22 cellular contexts compared by ENCODE assay signal in genomic region chr11:18794956-18795355, GRCh38.
"Had no signal": no experiment of that assay in that cellular context is flagged by ENCODE, and none has a peak within 500 bp of the region (broad histone marks: within the 10 kb centered on the region; RNA-seq: fewer than 3 reads in every experiment).

No MANE protein-coding gene starts in this region.

- DNase-seq: activated CD4-positive, alpha-beta memory T cell treated with anti-CD3 and anti-CD28 coated beads for 36 hours; activated CD4-positive, alpha-beta T cell treated with anti-CD3 and anti-CD28 coated beads for 36 hours; activated CD4-positive, alpha-beta T cell treated with anti-CD3 and anti-CD28 coated beads, Interleukin-2, amount 10 ng/mL, durations not matched to agents 24 days and 14 days; activated CD4-positive, CD25-positive, alpha-beta regulatory T cell; activated CD4-positive, CD25-positive, alpha-beta regulatory T cell treated with anti-CD3 and anti-CD28 coated beads, Interleukin-2, amount 50 U/mL, for 72 hours; activated CD8-positive, alpha-beta T cell treated with anti-CD3 and anti-CD28 coated beads, Interleukin-2, amount 10 ng/mL, durations not matched to agents 7 days and 5 days; activated effector memory CD4-positive, alpha-beta T cell treated with Interleukin-2 at 50 U/mL for 16 hours; activated gamma-delta T cell treated with Interleukin-2 at 50 U/mL for 16 hours; activated naive CD4-positive, alpha-beta T cell treated with anti-CD3 and anti-CD28 coated beads, Interleukin-2, amount 50 U/mL, for 16 hours; activated naive CD4-positive, alpha-beta T cell treated with Interleukin-2 at 50 U/mL for 16 hours; activated T-cell treated with anti-CD3 and anti-CD28 coated beads, Interleukin-2, amount 50 U/mL, for 4 hours; amniotic stem cell; anterior cingulate cortex; brain microvascular endothelial cell; cortex of kidney; dermis blood vessel endothelial cell; effector CD4-positive, alpha-beta T cell; foreskin fibroblast; head of caudate nucleus; T-helper 2 cell had no signal

- H3K27ac ChIP-seq: brain microvascular endothelial cell had no signal

- H3K36me3 ChIP-seq: brain microvascular endothelial cell had no signal

- ATAC-seq: activated CD4-positive, alpha-beta T cell treated with anti-CD3 and anti-CD28 coated beads for 36 hours; activated CD8-positive, alpha-beta T cell treated with anti-CD3 and anti-CD28 coated beads, Interleukin-2, amount 10 ng/mL, durations not matched to agents 7 days and 5 days; activated T-cell treated with anti-CD3 and anti-CD28 coated beads, Interleukin-2, amount 50 U/mL, for 4 hours; activated T-helper 17 cell treated with anti-CD3 and anti-CD28 coated beads, Interleukin-2, amount 50 U/mL, for 72 hours; esophagus mucosa had no signal
